Comparison of ENCODE assay signal across 8 cellular contexts in genomic region chr1:211258310-211258755, GRCh38. TPM values are rescaled to one million over a fixed set of nuclear protein-coding genes. Genes with fewer than 3 reads are reported as not detected.
DNase-seq lines count a peak whose midpoint lies in the region; TF ChIP-seq lines count a peak whose summit lies in the region.

No MANE protein-coding gene starts in this region.

- H3F3A ChIP-seq in Loucy (ENCODE audit: low read depth) (0 out of 2 replicates have a peak, but pooled peaks cover 2% of the 10 kb centered on the region), neural progenitor cell (ENCODE audit: low read depth) (peaks cover 47% of the 10 kb centered on the region)

- H3K27me3 ChIP-seq in Loucy (ENCODE audit: insufficient read depth, low read length, poor library complexity, severe bottlenecking) (no peaks in the 10 kb centered on the region), neural progenitor cell (no peaks in the 10 kb centered on the region), subcutaneous abdominal adipose tissue (ENCODE audit: control insufficient read depth in 5 of 5, insufficient read depth in 4 of 5, low read length in 5 of 5) (no peaks in the 10 kb centered on the region)

- H3K9me2 ChIP-seq in Loucy (replicated peaks; ENCODE audit: low read depth, low read length): no peaks in the 10 kb centered on the region

- H3K9me3 ChIP-seq in Loucy (ENCODE audit: insufficient read depth, low read depth, low read length): no peaks in the 10 kb centered on the region
- no peaks in the 10 kb centered on the region for H3K9me3 ChIP-seq in neural progenitor cell (ENCODE audit: low read depth)
- H3K9me3 ChIP-seq in subcutaneous abdominal adipose tissue (ENCODE audit: control insufficient read depth in 5 of 5, low read length in 5 of 5): no peaks in the 10 kb centered on the region

- H3K79me2 ChIP-seq in Loucy (ENCODE audit: insufficient read depth, low read length): peaks cover 40% of the 10 kb centered on the region
- peaks cover 43% of the 10 kb centered on the region for H3K79me2 ChIP-seq in neural progenitor cell (ENCODE audit: low read depth)

- H3K9ac ChIP-seq in Loucy (ENCODE audit: low read depth, low read length, poor library complexity, severe bottlenecking) (peak overlapping the region; percentile 94), neural progenitor cell (peak overlapping the region; percentile 59), subcutaneous abdominal adipose tissue (ENCODE audit: low read length in 5 of 5) (peak overlapping the region; percentile 40 to 89 (median 86))

- H3K4me1 ChIP-seq in Loucy (ENCODE audit: insufficient read depth, low read length, poor library complexity, severe bottlenecking): peaks cover 18% of the 10 kb centered on the region
- peaks cover 17% of the 10 kb centered on the region for H3K4me1 ChIP-seq in neural progenitor cell
- H3K4me1 ChIP-seq in subcutaneous abdominal adipose tissue (ENCODE audit: control insufficient read depth in 5 of 5, insufficient read depth in 5 of 5, low read length in 5 of 5): peaks cover 0 to 27% (median 24%) of the 10 kb centered on the region in 5 donors

- H4K20me1 ChIP-seq in Loucy (ENCODE audit: insufficient read depth, low read length, poor library complexity, severe bottlenecking) (peaks cover 12% of the 10 kb centered on the region), neural progenitor cell (ENCODE audit: low read depth) (peaks cover 6% of the 10 kb centered on the region)

- H3K9me3 Mint-ChIP-seq in neural progenitor cell: no peaks in the 10 kb centered on the region

- H3K36me3 ChIP-seq in Loucy (ENCODE audit: insufficient read depth, low read length): no peaks in the 10 kb centered on the region
- H3K36me3 ChIP-seq in neural progenitor cell: no peaks in the 10 kb centered on the region
- H3K36me3 ChIP-seq in subcutaneous abdominal adipose tissue (ENCODE audit: control insufficient read depth in 5 of 5, insufficient read depth in 5 of 5, low read length in 5 of 5): no peaks in the 10 kb centered on the region

- peaks cover 8% of the 10 kb centered on the region for H3K36me3 Mint-ChIP-seq in neural progenitor cell

- H3K4me3 Mint-ChIP-seq in neural progenitor cell: peak overlapping the region; percentile 89

- H3K4me3 ChIP-seq in Loucy (ENCODE audit: low read length, poor library complexity, severe bottlenecking) (peak overlapping the region; percentile 80), foreskin fibroblast (ENCODE audit: low read depth in 1 of 2, low read length in 2 of 2) (peak overlapping the region; percentile 87 to 95), neural progenitor cell (peak overlapping the region; percentile 78), subcutaneous abdominal adipose tissue (ENCODE audit: low read depth in 1 of 5, low read length in 5 of 5) (peak overlapping the region; percentile 69 to 87 (median 84))

- H3K27me3 Mint-ChIP-seq in neural progenitor cell (ENCODE audit: insufficient read depth, low read depth): peaks cover 5% of the 10 kb centered on the region

- peak; percentile 19 for TF ChIP-seq CTCF in Loucy (conservative IDR thresholded peaks at IDR 0.05; ENCODE audit: low read length)
- peak; percentile 3 for TF ChIP-seq CTCF in foreskin fibroblast (IDR thresholded peaks at IDR 0.05; ENCODE audit: low read depth, low read length)
- TF ChIP-seq CTCF in neural progenitor cell (IDR thresholded peaks at IDR 0.05): no peak

- H3K27ac Mint-ChIP-seq in neural progenitor cell: peak overlapping the region; percentile 98

- H3K27ac ChIP-seq in neural progenitor cell: peak overlapping the region; percentile 99
- H3K27ac ChIP-seq in subcutaneous abdominal adipose tissue (ENCODE audit: low read depth, low read length): peak overlapping the region; percentile 91

- H2AFZ ChIP-seq in Loucy (ENCODE audit: low read length): peak overlapping the region; percentile 90
- H2AFZ ChIP-seq in neural progenitor cell (replicated peaks): peak overlapping the region; percentile 81

- H3K4me1 Mint-ChIP-seq in neural progenitor cell: peaks cover 23% of the 10 kb centered on the region

- DNase-seq in DMS153 treated with DMSO at 0.1 percent for 48 hours (lab: John Stamatoyannopoulos, UW; ENCODE audit: unreplicated experiment) (peak; percentile 74), H4 (ENCODE audit: low spot score) (peak; percentile 79), SIG-M5 treated with dmso at 0.1 percent for 504 hours (lab: John Stamatoyannopoulos, UW; ENCODE audit: unreplicated experiment) (peak; percentile 81), foreskin fibroblast (peak; percentile 59 to 89), neural progenitor cell (ENCODE audit: low spot score) (peak; percentile 85)
- peak; percentile 39 for DNase-seq in activated gamma-delta T cell treated with anti-CD3 and anti-CD28 coated beads, Interleukin-2, amount 50 U/mL, for 16 hours (ENCODE audit: low read depth)

- H3K4me2 ChIP-seq in Loucy (ENCODE audit: low read depth, low read length, poor library complexity, severe bottlenecking) (peak overlapping the region; percentile 92), neural progenitor cell (peak overlapping the region; percentile 93)

RNA-seq across cellular contexts. Expression of gene RCOR3, which starts 0.8 kb away (rescaled TPM):
- 4.6 and 14.8 TPM in 2 replicates for total RNA-seq in H4 (2014; rRNA removed; shearing (Covaris generic))
- 31.3 and 44.8 TPM in 2 replicates for total RNA-seq in neural progenitor cell (ENCODE audit: low replicate concordance)

Comparison
In these comparisons a context has a peak if more than half of its experiments do, and no peak if none do; other contexts are left out.
1. Peak in every context shown above with its lines: DNase-seq, H3K4me3 ChIP-seq and H3K27ac ChIP-seq.